Comparison of ENCODE assay signal across 1 cellular context in genomic region chrM:12303-13047, GRCh38.
A peak's percentile ranks its signal among the peaks of the same experiment; 100 is the strongest.
TF ChIP-seq lines count a peak whose summit lies in the region.

No MANE protein-coding gene starts in this region.

TF ChIP-seq in PFSK-1, 5 proteins besides CTCF, POLR2A, EP300 and RAD21 (continued from another document):
- TF ChIP-seq SIN3A (IDR thresholded peaks at IDR 0.05; ENCODE audit: borderline replicate concordance, insufficient read depth, low read length) (no peak), FOXP2 (optimal IDR thresholded peaks at IDR 0.05; ENCODE audit: borderline replicate concordance, extremely low read depth, extremely low read length, insufficient read depth) (peak; percentile 98), POLR2AphosphoS5 (IDR thresholded peaks at IDR 0.05; ENCODE audit: low read depth, low read length) (no peak)
